In genomic region chr6:105794263-105794662, GRCh38 we compare ENCODE assay signal across 9 cellular contexts.
A peak's percentile ranks its signal among the peaks of the same experiment; 100 is the strongest.
DNase-seq lines count a peak whose midpoint lies in the region; ATAC-seq and TF ChIP-seq lines count a peak whose summit lies in the region.
"Had no signal": no experiment of that assay in that cellular context is flagged by ENCODE, and none has a peak within 500 bp of the region (broad histone marks: within the 10 kb centered on the region; RNA-seq: fewer than 3 reads in every experiment).

No MANE protein-coding gene starts in this region.

- H3K36me3 ChIP-seq in tibial artery, result no peaks in the 10 kb centered on the region
- no peaks in the 10 kb centered on the region for H3K36me3 ChIP-seq in WERI-Rb-1

- H3K27ac Mint-ChIP-seq in T-helper 1 cell treated with Interleukin-12 subunit alpha and Interleukin-12 subunit beta and Interleukin-4 antibody, amounts not matched to agents 30 μg/mL and 1 μg/mL, for 36 hours, result peak overlapping the region; percentile 80
- peak overlapping the region; percentile 14 for H3K27ac Mint-ChIP-seq in T-helper 17 cell
- no peak overlapping the region for H3K27ac Mint-ChIP-seq in activated CD8-positive, alpha-beta T cell treated with anti-CD3 and anti-CD28 coated beads for 36 hours
- H3K27ac Mint-ChIP-seq: activated naive CD8-positive, alpha-beta T cell treated with anti-CD3 and anti-CD28 coated beads, Interleukin-2, amount 10 ng/mL, durations not matched to agents 7 days and 5 days had no signal

- H3K4me3 Mint-ChIP-seq in T-helper 1 cell treated with Interleukin-12 subunit alpha and Interleukin-12 subunit beta and Interleukin-4 antibody, amounts not matched to agents 30 μg/mL and 1 μg/mL, for 36 hours, result peak overlapping the region; percentile 32
- H3K4me3 Mint-ChIP-seq in T-helper 17 cell, result no peak overlapping the region
- no peak overlapping the region for H3K4me3 Mint-ChIP-seq in activated CD8-positive, alpha-beta T cell treated with anti-CD3 and anti-CD28 coated beads for 36 hours
- H3K4me3 Mint-ChIP-seq: activated naive CD8-positive, alpha-beta T cell treated with anti-CD3 and anti-CD28 coated beads, Interleukin-2, amount 10 ng/mL, durations not matched to agents 7 days and 5 days had no signal

- no peaks in the 10 kb centered on the region for H3K9me3 Mint-ChIP-seq in T-helper 1 cell treated with Interleukin-12 subunit alpha and Interleukin-12 subunit beta and Interleukin-4 antibody, amounts not matched to agents 30 μg/mL and 1 μg/mL, for 36 hours
- no peaks in the 10 kb centered on the region for H3K9me3 Mint-ChIP-seq in activated CD8-positive, alpha-beta T cell treated with anti-CD3 and anti-CD28 coated beads for 36 hours
- H3K9me3 Mint-ChIP-seq: activated naive CD8-positive, alpha-beta T cell treated with anti-CD3 and anti-CD28 coated beads, Interleukin-2, amount 10 ng/mL, durations not matched to agents 7 days and 5 days had no signal

- no peaks in the 10 kb centered on the region for H3K27me3 Mint-ChIP-seq in T-helper 1 cell treated with Interleukin-12 subunit alpha and Interleukin-12 subunit beta and Interleukin-4 antibody, amounts not matched to agents 30 μg/mL and 1 μg/mL, for 36 hours (ENCODE audit: low read depth)
- H3K27me3 Mint-ChIP-seq in T-helper 17 cell, result no peaks in the 10 kb centered on the region
- H3K27me3 Mint-ChIP-seq in activated CD8-positive, alpha-beta T cell treated with anti-CD3 and anti-CD28 coated beads for 36 hours, result no peaks in the 10 kb centered on the region

- H3K27me3 ChIP-seq in tibial artery (no peaks in the 10 kb centered on the region), WERI-Rb-1 (ENCODE audit: insufficient read depth, low read depth, severe bottlenecking) (no peaks in the 10 kb centered on the region)

- no peak overlapping the region for H3K27ac ChIP-seq in tibial artery
- H3K27ac ChIP-seq in WERI-Rb-1, result no peak overlapping the region

- TF ChIP-seq CTCF in tibial artery (IDR thresholded peaks at IDR 0.05), result no peak
- no peak for TF ChIP-seq CTCF in GM10266 (IDR thresholded peaks at IDR 0.05; ENCODE audit: control insufficient read depth, insufficient read depth, low read depth, missing control alignments)
- TF ChIP-seq CTCF in activated CD8-positive, alpha-beta T cell treated with anti-CD3 and anti-CD28 coated beads for 36 hours (IDR thresholded peaks at IDR 0.05), result no peak
- TF ChIP-seq CTCF in WERI-Rb-1 (IDR thresholded peaks at IDR 0.05; ENCODE audit: low read depth, low read length), result no peak

- no peaks in the 10 kb centered on the region for H3K9me3 ChIP-seq in T-helper 17 cell (ENCODE audit: control insufficient read depth, low read length, poor library complexity, severe bottlenecking)
- H3K9me3 ChIP-seq in tibial artery, result no peaks in the 10 kb centered on the region
- H3K9me3 ChIP-seq in WERI-Rb-1 (ENCODE audit: severe bottlenecking), result no peaks in the 10 kb centered on the region

- peaks cover 83% of the 10 kb centered on the region for H3K4me1 Mint-ChIP-seq in T-helper 1 cell treated with Interleukin-12 subunit alpha and Interleukin-12 subunit beta and Interleukin-4 antibody, amounts not matched to agents 30 μg/mL and 1 μg/mL, for 36 hours (ENCODE audit: low read depth)
- peaks cover 17% of the 10 kb centered on the region for H3K4me1 Mint-ChIP-seq in T-helper 17 cell
- peaks cover 38% of the 10 kb centered on the region for H3K4me1 Mint-ChIP-seq in activated CD8-positive, alpha-beta T cell treated with anti-CD3 and anti-CD28 coated beads for 36 hours (ENCODE audit: low read depth)

- POLR2A ChIA-PET in activated CD8-positive, alpha-beta T cell treated with anti-CD3 and anti-CD28 coated beads for 36 hours (lab: Charles Lee), result no interaction called here

- H3K36me3 Mint-ChIP-seq in T-helper 1 cell treated with Interleukin-12 subunit alpha and Interleukin-12 subunit beta and Interleukin-4 antibody, amounts not matched to agents 30 μg/mL and 1 μg/mL, for 36 hours (ENCODE audit: low read depth), result no peaks in the 10 kb centered on the region
- H3K36me3 Mint-ChIP-seq in T-helper 17 cell (ENCODE audit: low read depth), result no peaks in the 10 kb centered on the region
- H3K36me3 Mint-ChIP-seq in activated CD8-positive, alpha-beta T cell treated with anti-CD3 and anti-CD28 coated beads for 36 hours (ENCODE audit: low read depth), result no peaks in the 10 kb centered on the region
- H3K36me3 Mint-ChIP-seq: activated naive CD8-positive, alpha-beta T cell treated with anti-CD3 and anti-CD28 coated beads, Interleukin-2, amount 10 ng/mL, durations not matched to agents 7 days and 5 days had no signal

- CTCF ChIA-PET in activated CD8-positive, alpha-beta T cell treated with anti-CD3 and anti-CD28 coated beads for 36 hours (lab: Charles Lee), result no interaction called here

- DNase-seq in T-helper 1 cell (no peak), T-helper 17 cell (no peak), islet precursor cell (peak; percentile 62), tibial artery (peak; percentile 80 to 84), GM10266 (ENCODE audit: extremely low spot score) (no peak), WERI-Rb-1 (no peak)
- no peak for DNase-seq in activated CD8-positive, alpha-beta T cell treated with anti-CD3 and anti-CD28 coated beads for 36 hours
- DNase-seq: activated naive CD8-positive, alpha-beta T cell treated with anti-CD3 and anti-CD28 coated beads, Interleukin-2, amount 10 ng/mL, durations not matched to agents 7 days and 5 days had no signal

- intact Hi-C loops in tibial artery (cut with DNase I; ENCODE audit: low total_unique reads), result no loop called here
- intact Hi-C loops in activated CD8-positive, alpha-beta T cell treated with anti-CD3 and anti-CD28 coated beads for 36 hours (cut with micrococcal nuclease), result no loop called here

- ATAC-seq in T-helper 17 cell, result no peak
- ATAC-seq in activated CD8-positive, alpha-beta T cell treated with anti-CD3 and anti-CD28 coated beads for 36 hours, result no peak

- H3K4me1 ChIP-seq in tibial artery, result peaks cover 0 to 5% (median 1%) of the 10 kb centered on the region in 4 donors

- H3K4me3 ChIP-seq in tibial artery, result no peak overlapping the region
- no peak overlapping the region for H3K4me3 ChIP-seq in WERI-Rb-1 (ENCODE audit: low read depth, low read length)

Comparison
In these comparisons a context has a peak if more than half of its experiments do, and no peak if none do; other contexts are left out.
1. DNase-seq: peak in islet precursor cell (single experiment) and tibial artery (2 of 2); none in T-helper 1 cell (0 of 5), T-helper 17 cell (0 of 3), GM10266 (single experiment), activated CD8-positive, alpha-beta T cell treated with anti-CD3 and anti-CD28 coated beads for 36 hours (single experiment) and WERI-Rb-1 (single experiment).